ENCODE assay signal across 23 cellular contexts in genomic region chr12:20695232-20695631, GRCh38. TPM values are rescaled to one million over a fixed set of nuclear protein-coding genes. Genes with fewer than 3 reads are reported as not detected.
DNase-seq lines count a peak whose midpoint lies in the region; ATAC-seq, FAIRE-seq and TF ChIP-seq lines count a peak whose summit lies in the region.
"Had no signal": no experiment of that assay in that cellular context is flagged by ENCODE, and none has a peak within 500 bp of the region (broad histone marks: within the 10 kb centered on the region; RNA-seq: fewer than 3 reads in every experiment).

Gene SLCO1C1, plus strand, starts transcription at chr12:20695332. Its CDS starts 4,245 bp downstream, at chr12:20699577.

- no peak for FAIRE-seq in astrocyte (lab: Jason Lieb, UNC)
- FAIRE-seq: islet of Langerhans had no signal

- peaks cover 2% of the 10 kb centered on the region for H3K27me3 Mint-ChIP-seq in astrocyte (ENCODE audit: low read depth, unreplicated experiment)
- no peaks in the 10 kb centered on the region for H3K27me3 Mint-ChIP-seq in activated T-helper 2 cell treated with anti-CD3 and anti-CD28 coated beads, Interferon-gamma antibody, Interleukin-2, Interleukin-4, amounts not matched to agents 10 μg/mL and 5 μg/mL and 100 μg/mL, durations not matched to agents 14 hours and 24 hours and 36 hours (ENCODE audit: low read depth)
- H3K27me3 Mint-ChIP-seq: activated naive CD4-positive, alpha-beta T cell treated with anti-CD3 and anti-CD28 coated beads, Interleukin-2, amount 50 U/mL, for 24 hours; memory B cell; natural killer cell treated with Interleukin-12 subunit alpha and Interleukin-12 subunit beta and Interleukin-15 and Interleukin-18, amount 100 ng/mL, for 72 hours had no signal

- H3K9me3 ChIP-seq in astrocyte (ENCODE audit: insufficient read depth, low read depth, low read length) (no peaks in the 10 kb centered on the region), hepatocyte (ENCODE audit: low read depth) (no peaks in the 10 kb centered on the region)
- H3K9me3 ChIP-seq: uterus had no signal

- H3K36me3 ChIP-seq in H7 (replicated peaks; ENCODE audit: control insufficient read depth, insufficient read depth, low read length) (no peaks in the 10 kb centered on the region), astrocyte (ENCODE audit: insufficient read depth, low read length) (no peaks in the 10 kb centered on the region), hepatocyte (replicated peaks; ENCODE audit: insufficient read depth, low read depth) (no peaks in the 10 kb centered on the region)
- H3K36me3 ChIP-seq: brain microvascular endothelial cell, uterus had no signal

- no peaks in the 10 kb centered on the region for H3K9me3 Mint-ChIP-seq in astrocyte (ENCODE audit: unreplicated experiment)
- H3K9me3 Mint-ChIP-seq in activated T-helper 2 cell treated with anti-CD3 and anti-CD28 coated beads, Interferon-gamma antibody, Interleukin-2, Interleukin-4, amounts not matched to agents 10 μg/mL and 5 μg/mL and 100 μg/mL, durations not matched to agents 14 hours and 24 hours and 36 hours, result no peaks in the 10 kb centered on the region
- H3K9me3 Mint-ChIP-seq: activated naive CD4-positive, alpha-beta T cell treated with anti-CD3 and anti-CD28 coated beads, Interleukin-2, amount 50 U/mL, for 24 hours had no signal

- DNase-seq in H7 (peak; percentile 6), astrocyte (ENCODE audit: low read depth) (no peak), hepatocyte (ENCODE audit: low spot score) (no peak), pons (ENCODE audit: low spot score) (peak; percentile 30), left colon (no peak), cerebellar nuclear complex (lab: John Stamatoyannopoulos, UW) (no peak)
- DNase-seq in activated T-helper 2 cell treated with anti-CD3 and anti-CD28 coated beads, Interferon-gamma antibody, Interleukin-2, Interleukin-4, amounts not matched to agents 10 μg/mL and 5 μg/mL and 100 μg/mL, durations not matched to agents 14 hours and 24 hours and 36 hours (ENCODE audit: low spot score), result no peak
- DNase-seq: activated CD4-positive, alpha-beta T cell treated with anti-CD3 and anti-CD28 coated beads, Interleukin-2, amount 50 U/mL, for 4 hours; activated T-cell treated with anti-CD3 and anti-CD28 coated beads, Interleukin-2, amount 50 U/mL, for 1 hour; brain microvascular endothelial cell; glutamatergic neuron; NCI-H2081 treated with DMSO at 0.1 percent for 48 hours; NCI-H524; stimulated activated naive CD4-positive, alpha-beta T cell treated with Interleukin-2 at 50 U/mL for 16 hours; uterus had no signal

- intact Hi-C loops in left colon (cut with DNase I, micrococcal nuclease), result no loop called here
- intact Hi-C loops in activated T-helper 2 cell treated with anti-CD3 and anti-CD28 coated beads, Interferon-gamma antibody, Interleukin-2, Interleukin-4, amounts not matched to agents 10 μg/mL and 5 μg/mL and 100 μg/mL, durations not matched to agents 14 hours and 24 hours and 36 hours (cut with micrococcal nuclease), result no loop called here

- H3K36me3 Mint-ChIP-seq in astrocyte (ENCODE audit: low read depth, unreplicated experiment), result no peaks in the 10 kb centered on the region
- H3K36me3 Mint-ChIP-seq in activated T-helper 2 cell treated with anti-CD3 and anti-CD28 coated beads, Interferon-gamma antibody, Interleukin-2, Interleukin-4, amounts not matched to agents 10 μg/mL and 5 μg/mL and 100 μg/mL, durations not matched to agents 14 hours and 24 hours and 36 hours (ENCODE audit: low read depth), result no peaks in the 10 kb centered on the region
- H3K36me3 Mint-ChIP-seq: activated naive CD4-positive, alpha-beta T cell treated with anti-CD3 and anti-CD28 coated beads, Interleukin-2, amount 50 U/mL, for 24 hours; memory B cell; natural killer cell treated with Interleukin-12 subunit alpha and Interleukin-12 subunit beta and Interleukin-15 and Interleukin-18, amount 100 ng/mL, for 72 hours had no signal

- ATAC-seq in left colon (no peak), GM19351 (IDR thresholded peaks at IDR 0.05; ENCODE audit: unreplicated experiment) (no peak)
- ATAC-seq: natural killer cell treated with Interleukin-12 subunit alpha and Interleukin-12 subunit beta and Interleukin-15 and Interleukin-18, amount 100 ng/mL, for 72 hours had no signal

- H4K20me1 ChIP-seq in astrocyte (ENCODE audit: insufficient read depth, low read length), result no peaks in the 10 kb centered on the region
- no peaks in the 10 kb centered on the region for H4K20me1 ChIP-seq in hepatocyte (ENCODE audit: insufficient read depth, poor library complexity, severe bottlenecking)

- H3K27me3 ChIP-seq in H7 (ENCODE audit: control insufficient read depth, insufficient read depth, low read length) (no peaks in the 10 kb centered on the region), astrocyte (ENCODE audit: insufficient read depth, low read length) (no peaks in the 10 kb centered on the region), hepatocyte (no peaks in the 10 kb centered on the region)
- H3K27me3 ChIP-seq: brain microvascular endothelial cell, uterus had no signal

- H3K4me2 ChIP-seq in astrocyte (ENCODE audit: low read length), result no peak within 1 kb of the TSS
- H3K4me2 ChIP-seq in hepatocyte, result peak within 1 kb of the TSS; percentile 26

- peak within 1 kb of the TSS; percentile 64 for H2AFZ ChIP-seq in astrocyte (ENCODE audit: low read depth, low read length)
- H2AFZ ChIP-seq in hepatocyte, result no peak within 1 kb of the TSS

- no peak within 1 kb of the TSS for H3K27ac Mint-ChIP-seq in astrocyte (ENCODE audit: unreplicated experiment)
- H3K27ac Mint-ChIP-seq in activated T-helper 2 cell treated with anti-CD3 and anti-CD28 coated beads, Interferon-gamma antibody, Interleukin-2, Interleukin-4, amounts not matched to agents 10 μg/mL and 5 μg/mL and 100 μg/mL, durations not matched to agents 14 hours and 24 hours and 36 hours, result no peak within 1 kb of the TSS
- H3K27ac Mint-ChIP-seq: activated naive CD4-positive, alpha-beta T cell treated with anti-CD3 and anti-CD28 coated beads, Interleukin-2, amount 50 U/mL, for 24 hours; memory B cell; natural killer cell treated with Interleukin-12 subunit alpha and Interleukin-12 subunit beta and Interleukin-15 and Interleukin-18, amount 100 ng/mL, for 72 hours had no signal

- no peak within 1 kb of the TSS for H3K9ac ChIP-seq in astrocyte (ENCODE audit: low read length)

- H3K4me3 Mint-ChIP-seq in astrocyte (ENCODE audit: unreplicated experiment), result no peak within 1 kb of the TSS
- H3K4me3 Mint-ChIP-seq in activated T-helper 2 cell treated with anti-CD3 and anti-CD28 coated beads, Interferon-gamma antibody, Interleukin-2, Interleukin-4, amounts not matched to agents 10 μg/mL and 5 μg/mL and 100 μg/mL, durations not matched to agents 14 hours and 24 hours and 36 hours (ENCODE audit: low read depth), result no peak within 1 kb of the TSS
- H3K4me3 Mint-ChIP-seq: activated naive CD4-positive, alpha-beta T cell treated with anti-CD3 and anti-CD28 coated beads, Interleukin-2, amount 50 U/mL, for 24 hours; memory B cell; natural killer cell treated with Interleukin-12 subunit alpha and Interleukin-12 subunit beta and Interleukin-15 and Interleukin-18, amount 100 ng/mL, for 72 hours had no signal

- H3K27ac ChIP-seq in astrocyte (ENCODE audit: low read depth, low read length) (no peak within 1 kb of the TSS), hepatocyte (no peak within 1 kb of the TSS)
- H3K27ac ChIP-seq: brain microvascular endothelial cell, uterus had no signal

- H3K79me2 ChIP-seq in astrocyte (ENCODE audit: insufficient read depth, low read length) (no peaks in the 10 kb centered on the region), hepatocyte (no peaks in the 10 kb centered on the region)

- H3K4me1 Mint-ChIP-seq in astrocyte (ENCODE audit: low read depth, unreplicated experiment), result no peaks in the 10 kb centered on the region
- H3K4me1 Mint-ChIP-seq in activated T-helper 2 cell treated with anti-CD3 and anti-CD28 coated beads, Interferon-gamma antibody, Interleukin-2, Interleukin-4, amounts not matched to agents 10 μg/mL and 5 μg/mL and 100 μg/mL, durations not matched to agents 14 hours and 24 hours and 36 hours (ENCODE audit: low read depth), result no peaks in the 10 kb centered on the region
- H3K4me1 Mint-ChIP-seq: activated naive CD4-positive, alpha-beta T cell treated with anti-CD3 and anti-CD28 coated beads, Interleukin-2, amount 50 U/mL, for 24 hours; memory B cell had no signal

- H3K9me2 ChIP-seq in hepatocyte (replicated peaks; ENCODE audit: insufficient read depth), result no peaks in the 10 kb centered on the region

- H3K4me3 ChIP-seq in H7 (ENCODE audit: insufficient read depth, low read depth, low read length) (no peak within 1 kb of the TSS), astrocyte (ENCODE audit: insufficient read depth, low read depth, low read length) (no peak within 1 kb of the TSS), hepatocyte (no peak within 1 kb of the TSS)
- H3K4me3 ChIP-seq: uterus had no signal

- TF ChIP-seq CTCF in astrocyte (IDR thresholded peaks at IDR 0.05; ENCODE audit: insufficient read depth, low read depth, low read length) (no peak), hepatocyte (IDR thresholded peaks at IDR 0.05; ENCODE audit: poor library complexity) (no peak)

- H3K4me1 ChIP-seq in astrocyte (ENCODE audit: insufficient read depth, low read length) (no peaks in the 10 kb centered on the region), hepatocyte (ENCODE audit: insufficient read depth) (no peaks in the 10 kb centered on the region)
- H3K4me1 ChIP-seq: uterus had no signal

- WGBS in hepatocyte (ENCODE audit: low lambda C conversion rate, missing lambda C conversion rate), result 58% methylated on average over 6 of the region's 6 CpGs

RNA-seq across cellular contexts. Expression of gene SLCO1C1, which starts in this region (rescaled TPM):
- 2.0 TPM in 1 of 2 replicates, not detected in the other for total RNA-seq in H7 (2014; rRNA removed; shearing (Covaris generic))
- total RNA-seq in astrocyte (not detected in 2 replicates), hepatocyte (0.30 and 0.44 TPM in 2 replicates), left colon (1 to 10 TPM; 1.1 to 4.2 TPM)
- polyA plus RNA-seq in hepatocyte, result not detected in 2 replicates
- not detected in 2 replicates for total RNA-seq in activated T-helper 2 cell treated with anti-CD3 and anti-CD28 coated beads, Interferon-gamma antibody, Interleukin-2, Interleukin-4, amounts not matched to agents 10 μg/mL and 5 μg/mL and 100 μg/mL, durations not matched to agents 14 hours and 24 hours and 36 hours
- total RNA-seq: dermis microvascular lymphatic vessel endothelial cell; epithelial cell of proximal tubule; natural killer cell treated with Interleukin-12 subunit alpha and Interleukin-12 subunit beta and Interleukin-15 and Interleukin-18, amount 100 ng/mL, for 72 hours; T-helper 1 cell treated with Interleukin-12 subunit alpha and Interleukin-12 subunit beta and Interleukin-4 antibody, amounts not matched to agents 30 ng/mL and 1 ng/mL, for 36 hours had no signal

Comparison
In these comparisons a context has a peak if more than half of its experiments do, and no peak if none do; other contexts are left out.
1. DNase-seq: peak in H7 (single experiment) and pons (single experiment); none in astrocyte (single experiment), hepatocyte (single experiment), left colon (0 of 2), cerebellar nuclear complex (0 of 2) and activated T-helper 2 cell treated with anti-CD3 and anti-CD28 coated beads, Interferon-gamma antibody, Interleukin-2, Interleukin-4, amounts not matched to agents 10 μg/mL and 5 μg/mL and 100 μg/mL, durations not matched to agents 14 hours and 24 hours and 36 hours (single experiment).